23 cellular contexts compared by ENCODE assay signal in the genomic region with DNA sequence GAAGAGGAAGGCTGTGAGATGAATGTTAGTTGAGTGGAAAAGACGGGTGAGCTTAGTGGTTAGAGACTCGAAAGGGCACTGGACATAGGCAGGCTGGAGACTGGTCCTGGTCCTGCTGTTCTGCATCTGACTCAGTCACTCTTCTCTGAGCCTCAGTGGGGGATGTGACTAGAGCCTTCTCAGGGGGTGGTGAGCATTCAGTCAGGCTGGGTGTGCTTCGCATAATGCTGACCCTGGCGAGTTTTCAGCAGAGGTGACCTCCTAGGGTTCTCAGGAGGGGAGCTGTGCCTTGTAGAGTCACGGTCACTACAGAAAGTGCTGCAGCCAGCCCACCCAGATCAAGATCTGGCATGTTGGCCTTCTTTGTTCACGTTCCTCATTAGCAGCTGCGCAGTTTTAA. TPM values are rescaled to one million over a fixed set of nuclear protein-coding genes. Genes with fewer than 3 reads are reported as not detected.
A peak's percentile ranks its signal among the peaks of the same experiment; 100 is the strongest.
DNase-seq lines count a peak whose midpoint lies in the region; ATAC-seq and TF ChIP-seq lines count a peak whose summit lies in the region.
"Had no signal": no experiment of that assay in that cellular context is flagged by ENCODE, and none has a peak within 500 bp of the region (broad histone marks: within the 10 kb centered on the region; RNA-seq: fewer than 3 reads in every experiment).

No MANE protein-coding gene starts in this region.

- no peaks in the 10 kb centered on the region for H3K9me3 ChIP-seq in HUES48 (ENCODE audit: control insufficient read depth, insufficient read depth, low read length)
- H3K9me3 ChIP-seq: breast epithelium, lower lobe of right lung, testis had no signal

- no peaks in the 10 kb centered on the region for H3K9me3 Mint-ChIP-seq in activated T-cell treated with anti-CD3 and anti-CD28 coated beads, Interleukin-2, amount 50 U/mL, for 72 hours
- no peaks in the 10 kb centered on the region for H3K9me3 Mint-ChIP-seq in central memory CD8-positive, alpha-beta T cell

- TF ChIP-seq POLR2A in GM18505 (IDR thresholded peaks at IDR 0.05; ENCODE audit: borderline replicate concordance, extremely low read depth, insufficient read depth, insufficient read length), result no peak

- no peak for ATAC-seq in activated T-cell treated with anti-CD3 and anti-CD28 coated beads, Interleukin-2, amount 50 U/mL, for 72 hours (replicated peaks in 1 of 2)
- no peak for ATAC-seq in central memory CD8-positive, alpha-beta T cell (replicated peaks; ENCODE audit: extremely low read depth, poor library complexity, severe bottlenecking)
- no peak for ATAC-seq in omental fat pad (ENCODE audit: low FRiP score)
- no peak for ATAC-seq in GM18861 (IDR thresholded peaks at IDR 0.05; ENCODE audit: unreplicated experiment)
- no peak for ATAC-seq in GM18505 (IDR thresholded peaks at IDR 0.05; ENCODE audit: unreplicated experiment)
- ATAC-seq: lower lobe of right lung had no signal

- peak overlapping the region; percentile 59 for H3K27ac ChIP-seq in HUES48 (ENCODE audit: low read depth, low read length)
- H3K27ac ChIP-seq: breast epithelium, C4-2B, epithelial cell of prostate, lower lobe of right lung, testis had no signal

- H3K27me3 Mint-ChIP-seq in activated T-cell treated with anti-CD3 and anti-CD28 coated beads, Interleukin-2, amount 50 U/mL, for 72 hours (ENCODE audit: low read depth), result no peaks in the 10 kb centered on the region
- H3K27me3 Mint-ChIP-seq in central memory CD8-positive, alpha-beta T cell, result no peaks in the 10 kb centered on the region

- peaks cover 4 to 35% of the 10 kb centered on the region in 2 donors for H3K36me3 Mint-ChIP-seq in activated T-cell treated with anti-CD3 and anti-CD28 coated beads, Interleukin-2, amount 50 U/mL, for 72 hours (ENCODE audit: insufficient read depth in 2 of 2)
- peaks cover 75% of the 10 kb centered on the region for H3K36me3 Mint-ChIP-seq in central memory CD8-positive, alpha-beta T cell (ENCODE audit: insufficient read depth)

- no peaks in the 10 kb centered on the region for H3K27me3 ChIP-seq in HUES48 (ENCODE audit: control insufficient read depth, insufficient read depth, low read length)
- H3K27me3 ChIP-seq: breast epithelium, testis had no signal

- H3K4me1 ChIP-seq in HUES48 (ENCODE audit: control insufficient read depth, insufficient read depth, low read length), result peaks cover 52% of the 10 kb centered on the region
- H3K4me1 ChIP-seq: breast epithelium, lower lobe of right lung had no signal

- TF ChIP-seq CTCF in omental fat pad (IDR thresholded peaks at IDR 0.05), result no peak

- no peak for DNase-seq in activated T-cell treated with anti-CD3 and anti-CD28 coated beads, Interleukin-2, amount 50 U/mL, for 72 hours
- no peak for DNase-seq in activated T-cell treated with anti-CD3 and anti-CD28 coated beads, Interleukin-2, amount 50 U/mL, for 48 hours
- DNase-seq in central memory CD8-positive, alpha-beta T cell (ENCODE audit: low spot score in 2 of 2), result no peak
- peak; percentile 10 for DNase-seq in omental fat pad (ENCODE audit: low spot score)
- no peak for DNase-seq in H4 (ENCODE audit: low spot score)
- DNase-seq: ACHN; activated CD4-positive, CD25-positive, alpha-beta regulatory T cell treated with anti-CD3 and anti-CD28 coated beads, Interleukin-2, amount 50 U/mL, for 72 hours; activated naive CD4-positive, alpha-beta T cell treated with anti-CD3 and anti-CD28 coated beads, Interleukin-2, amount 50 U/mL, for 16 hours; IMR-90; lower lobe of right lung; NCI-H146; NCI-H2171 treated with DMSO at 0.1 percent for 48 hours; NCI-H526 treated with DMSO at 0.1 percent for 48 hours; occipital lobe; stimulated activated CD4-positive, alpha-beta T cell treated with anti-CD3 and anti-CD28 coated beads, Interleukin-12 subunit alpha, Interleukin-12 subunit beta, amount 100 ng/mL, for 4 hours; T1000; testis had no signal

- H3K4me1 Mint-ChIP-seq in activated T-cell treated with anti-CD3 and anti-CD28 coated beads, Interleukin-2, amount 50 U/mL, for 72 hours (ENCODE audit: low read depth), result no peaks in the 10 kb centered on the region
- H3K4me1 Mint-ChIP-seq in central memory CD8-positive, alpha-beta T cell, result peaks cover 33% of the 10 kb centered on the region

- H3K4me3 Mint-ChIP-seq in activated T-cell treated with anti-CD3 and anti-CD28 coated beads, Interleukin-2, amount 50 U/mL, for 72 hours, result no peak overlapping the region
- H3K4me3 Mint-ChIP-seq in central memory CD8-positive, alpha-beta T cell, result no peak overlapping the region

- no peak overlapping the region for H3K9ac ChIP-seq in HUES48 (ENCODE audit: low read depth, low read length)

- H3K27ac Mint-ChIP-seq in activated T-cell treated with anti-CD3 and anti-CD28 coated beads, Interleukin-2, amount 50 U/mL, for 72 hours, result peak overlapping the region; percentile 2
- peak overlapping the region; percentile 80 for H3K27ac Mint-ChIP-seq in central memory CD8-positive, alpha-beta T cell (ENCODE audit: low read depth)

- H3K4me3 ChIP-seq in HUES48 (ENCODE audit: low read depth, low read length), result no peak overlapping the region
- H3K4me3 ChIP-seq: breast epithelium, lower lobe of right lung, testis had no signal

- peaks cover 91% of the 10 kb centered on the region for H3K36me3 ChIP-seq in HUES48 (ENCODE audit: control insufficient read depth, insufficient read depth, low read length)

RNA-seq across cellular contexts. Expression of gene PRRC2B, which starts 44.3 kb away (rescaled TPM):
- total RNA-seq in activated T-cell treated with anti-CD3 and anti-CD28 coated beads, Interleukin-2, amount 50 U/mL, for 72 hours, result 100 to 1,000 TPM; 179 to 214 TPM
- 100 to 1,000 TPM in 2 of 4 donors, 10 to 100 TPM in 2; 80.7 to 126 (median 100) TPM for total RNA-seq in omental fat pad
- total RNA-seq in H4 (2014; rRNA removed; shearing (Covaris generic)), result 26.2 and 33.1 TPM in 2 replicates
